31 cellular contexts compared by ENCODE assay signal in the genomic region with DNA sequence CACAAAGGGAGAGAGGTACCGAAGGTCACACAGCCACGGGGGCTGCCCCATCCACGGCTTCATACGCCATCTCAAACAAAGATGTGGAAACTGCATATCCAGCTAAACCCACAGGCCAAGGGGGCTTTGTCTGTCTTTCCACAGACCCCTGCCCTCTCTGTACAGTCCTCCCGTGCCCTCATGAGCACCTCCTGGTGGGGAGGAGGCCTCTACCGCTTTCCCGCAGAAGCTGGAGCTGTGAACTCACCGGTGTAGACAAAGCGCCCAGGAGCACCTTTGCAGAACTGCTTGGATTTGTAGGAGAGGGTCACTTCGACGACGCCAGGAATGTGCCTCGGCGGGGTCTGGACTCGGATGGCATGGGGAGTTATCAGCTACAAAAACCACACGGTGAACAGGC.
"Had no signal": no experiment of that assay in that cellular context is flagged by ENCODE, and none has a peak within 500 bp of the region (broad histone marks: within the 10 kb centered on the region; RNA-seq: fewer than 3 reads in every experiment).

No MANE protein-coding gene starts in this region.

- DNase-seq: activated CD4-positive, alpha-beta T cell treated with anti-CD3 and anti-CD28 coated beads for 36 hours; activated CD4-positive, alpha-beta T cell treated with anti-CD3 and anti-CD28 coated beads, Interleukin-2, amount 10 ng/mL, durations not matched to agents 7 days and 5 days; activated CD4-positive, alpha-beta T cell treated with anti-CD3 and anti-CD28 coated beads, Interleukin-2, amount 50 U/mL, for 48 hours; activated CD8-positive, alpha-beta T cell treated with anti-CD3 and anti-CD28 coated beads, Interleukin-2, amount 10 ng/mL, durations not matched to agents 7 days and 5 days; activated gamma-delta T cell; activated naive CD4-positive, alpha-beta T cell treated with Interleukin-2 at 50 U/mL for 16 hours; activated naive CD8-positive, alpha-beta T cell treated with anti-CD3 and anti-CD28 coated beads, Interleukin-2, amount 10 ng/mL, durations not matched to agents 7 days and 5 days; activated T-cell treated with anti-CD3 and anti-CD28 coated beads, Interleukin-2, amount 50 U/mL, for 24 hours; amygdala; Kasumi-1; KG1; MG63; NCI-H1048; NCI-H1105 treated with DMSO at 0.1 percent for 48 hours; NCI-H1436; NCI-H1694; NCI-H1930; NCI-H2081 treated with DMSO at 0.1 percent for 48 hours; NCI-H2171; NCI-H510A; NCI-H526; NCI-H748 treated with DMSO at 0.1 percent for 48 hours; NK-92 treated with Interleukin-12 subunit alpha and Interleukin-12 subunit beta, amount 100 ng/mL, for 24 hours; Right ventricle myocardium superior; T1000 had no signal

- H3K4me1 ChIP-seq: ascending aorta had no signal

- H3K9me3 ChIP-seq: ascending aorta, MG63 had no signal

- H3K36me3 ChIP-seq: ascending aorta, cardiac muscle cell, MG63 had no signal

- H3K36me3 Mint-ChIP-seq: activated naive CD4-positive, alpha-beta T cell treated with anti-CD3 and anti-CD28 coated beads, Interleukin-2, amount 50 U/mL, for 24 hours; activated naive CD8-positive, alpha-beta T cell treated with anti-CD3 and anti-CD28 coated beads, Interleukin-2, amount 10 ng/mL, durations not matched to agents 7 days and 5 days had no signal

- H3K4me1 Mint-ChIP-seq: central memory CD8-positive, alpha-beta T cell had no signal

- H3K27ac ChIP-seq: ascending aorta, cardiac muscle cell had no signal

- H3K27me3 ChIP-seq: ascending aorta, cardiac muscle cell, MG63 had no signal

- H3K27ac Mint-ChIP-seq: activated CD4-positive, alpha-beta T cell treated with anti-CD3 and anti-CD28 coated beads for 36 hours; activated CD4-positive, alpha-beta T cell treated with anti-CD3 and anti-CD28 coated beads, Interleukin-2, amount 10 ng/mL, durations not matched to agents 7 days and 5 days; activated CD8-positive, alpha-beta T cell treated with anti-CD3 and anti-CD28 coated beads, Interleukin-2, amount 10 ng/mL, durations not matched to agents 7 days and 5 days; activated naive CD4-positive, alpha-beta T cell treated with anti-CD3 and anti-CD28 coated beads, Interleukin-2, amount 50 U/mL, for 24 hours; activated naive CD8-positive, alpha-beta T cell treated with anti-CD3 and anti-CD28 coated beads, Interleukin-2, amount 10 ng/mL, durations not matched to agents 7 days and 5 days; activated T-cell treated with anti-CD3 and anti-CD28 coated beads, Interleukin-2, amount 50 U/mL, for 24 hours; activated T-helper 2 cell treated with anti-CD3 and anti-CD28 coated beads, Interferon-gamma antibody, Interleukin-2, Interleukin-4, amounts not matched to agents 10 μg/mL and 5 μg/mL and 100 μg/mL, durations not matched to agents 14 hours and 24 hours and 36 hours had no signal

- H3K9me3 Mint-ChIP-seq: activated CD4-positive, alpha-beta T cell treated with anti-CD3 and anti-CD28 coated beads, Interleukin-2, amount 10 ng/mL, durations not matched to agents 7 days and 5 days; activated naive CD4-positive, alpha-beta T cell treated with anti-CD3 and anti-CD28 coated beads, Interleukin-2, amount 50 U/mL, for 24 hours; activated naive CD8-positive, alpha-beta T cell treated with anti-CD3 and anti-CD28 coated beads, Interleukin-2, amount 10 ng/mL, durations not matched to agents 7 days and 5 days; activated T-cell treated with anti-CD3 and anti-CD28 coated beads, Interleukin-2, amount 50 U/mL, for 24 hours; activated T-helper 2 cell treated with anti-CD3 and anti-CD28 coated beads, Interferon-gamma antibody, Interleukin-2, Interleukin-4, amounts not matched to agents 10 μg/mL and 5 μg/mL and 100 μg/mL, durations not matched to agents 14 hours and 24 hours and 36 hours; central memory CD8-positive, alpha-beta T cell had no signal

- H3K4me3 ChIP-seq: ascending aorta, cardiac muscle cell, MG63 had no signal

- H3K27me3 Mint-ChIP-seq: activated CD4-positive, alpha-beta T cell treated with anti-CD3 and anti-CD28 coated beads for 36 hours; activated CD4-positive, alpha-beta T cell treated with anti-CD3 and anti-CD28 coated beads, Interleukin-2, amount 10 ng/mL, durations not matched to agents 7 days and 5 days; activated naive CD4-positive, alpha-beta T cell treated with anti-CD3 and anti-CD28 coated beads, Interleukin-2, amount 50 U/mL, for 24 hours; activated naive CD8-positive, alpha-beta T cell treated with anti-CD3 and anti-CD28 coated beads, Interleukin-2, amount 10 ng/mL, durations not matched to agents 7 days and 5 days; activated T-cell treated with anti-CD3 and anti-CD28 coated beads, Interleukin-2, amount 50 U/mL, for 24 hours had no signal

- ATAC-seq: activated CD4-positive, alpha-beta T cell treated with anti-CD3 and anti-CD28 coated beads for 36 hours; activated CD4-positive, CD25-positive, alpha-beta regulatory T cell treated with anti-CD3 and anti-CD28 coated beads, Interleukin-2, amount 50 U/mL, for 24 hours; activated CD8-positive, alpha-beta T cell treated with anti-CD3 and anti-CD28 coated beads, Interleukin-2, amount 10 ng/mL, durations not matched to agents 7 days and 5 days had no signal

- H3K4me3 Mint-ChIP-seq: activated CD4-positive, alpha-beta T cell treated with anti-CD3 and anti-CD28 coated beads for 36 hours; activated CD4-positive, alpha-beta T cell treated with anti-CD3 and anti-CD28 coated beads, Interleukin-2, amount 10 ng/mL, durations not matched to agents 7 days and 5 days; activated CD8-positive, alpha-beta T cell treated with anti-CD3 and anti-CD28 coated beads, Interleukin-2, amount 10 ng/mL, durations not matched to agents 7 days and 5 days; activated naive CD4-positive, alpha-beta T cell treated with anti-CD3 and anti-CD28 coated beads, Interleukin-2, amount 50 U/mL, for 24 hours; activated naive CD8-positive, alpha-beta T cell treated with anti-CD3 and anti-CD28 coated beads, Interleukin-2, amount 10 ng/mL, durations not matched to agents 7 days and 5 days; activated T-cell treated with anti-CD3 and anti-CD28 coated beads, Interleukin-2, amount 50 U/mL, for 24 hours; central memory CD8-positive, alpha-beta T cell had no signal
